In the genomic region with DNA sequence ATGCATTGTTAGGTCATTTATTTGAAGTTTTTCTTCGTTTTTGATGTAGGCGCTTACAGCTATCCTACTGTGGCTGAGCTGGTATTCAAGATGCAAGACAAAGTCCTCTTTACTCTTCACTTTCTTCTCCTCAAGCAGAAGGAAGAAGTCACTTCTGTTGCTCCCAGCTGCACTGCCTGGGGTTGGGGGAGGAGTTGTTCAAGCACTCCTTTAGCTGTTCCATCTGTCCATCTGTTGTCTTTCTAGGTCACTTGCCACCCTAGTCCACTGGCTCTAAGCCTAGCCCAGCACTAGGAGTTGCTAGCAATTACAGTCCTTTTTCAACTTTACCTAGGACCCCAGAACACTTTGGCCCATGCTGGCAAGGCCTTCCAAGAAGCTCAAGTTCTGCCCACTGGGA, we compare ENCODE assay signal across 25 cellular contexts.
"Had no signal": no experiment of that assay in that cellular context is flagged by ENCODE, and none has a peak within 500 bp of the region (broad histone marks: within the 10 kb centered on the region; RNA-seq: fewer than 3 reads in every experiment).

No MANE protein-coding gene starts in this region.

- H3K27me3 Mint-ChIP-seq: brain had no signal

- H2AFZ ChIP-seq: hepatocyte had no signal

- H3K27me3 ChIP-seq: hepatocyte, neutrophil, ovary, right atrium auricular region, spleen had no signal

- H3K4me1 ChIP-seq: right atrium auricular region, spleen had no signal

- H3K9me3 Mint-ChIP-seq: activated naive CD4-positive, alpha-beta T cell treated with anti-CD3 and anti-CD28 coated beads, Interleukin-2, amount 50 U/mL, for 72 hours; natural killer cell had no signal

- H3K4me2 ChIP-seq: hepatocyte had no signal

- FAIRE-seq: TTC549 had no signal

- H3K27ac ChIP-seq: hepatocyte, left ventricle myocardium inferior, neutrophil, ovary, psoas muscle, right atrium auricular region had no signal

- H3K4me3 ChIP-seq: hepatocyte, left ventricle myocardium inferior, ovary, psoas muscle, right atrium auricular region, spleen had no signal

- H3K4me3 Mint-ChIP-seq: activated CD8-positive, alpha-beta T cell treated with anti-CD3 and anti-CD28 coated beads, Interleukin-2, amount 10 ng/mL, durations not matched to agents 7 days and 5 days; brain; mesothelial cell of epicardium; natural killer cell had no signal

- H3K4me1 Mint-ChIP-seq: brain, natural killer cell had no signal

- H3K36me3 ChIP-seq: left ventricle myocardium inferior, neutrophil, ovary, right atrium auricular region, spleen had no signal

- H3K36me3 Mint-ChIP-seq: activated naive CD4-positive, alpha-beta T cell treated with anti-CD3 and anti-CD28 coated beads, Interleukin-2, amount 50 U/mL, for 72 hours; brain; mesothelial cell of epicardium; natural killer cell had no signal

- H3K27ac Mint-ChIP-seq: activated CD8-positive, alpha-beta T cell treated with anti-CD3 and anti-CD28 coated beads, Interleukin-2, amount 10 ng/mL, durations not matched to agents 7 days and 5 days; activated naive CD4-positive, alpha-beta T cell treated with anti-CD3 and anti-CD28 coated beads, Interleukin-2, amount 50 U/mL, for 72 hours; brain; mesothelial cell of epicardium; natural killer cell had no signal

- H3K9me3 ChIP-seq: left ventricle myocardium inferior, neutrophil, ovary, psoas muscle, right atrium auricular region, spleen had no signal

- H3K79me2 ChIP-seq: hepatocyte had no signal

- DNase-seq: activated CD4-positive, alpha-beta T cell treated with anti-CD3 and anti-CD28 coated beads for 1 hour; activated CD4-positive, alpha-beta T cell treated with anti-CD3 and anti-CD28 coated beads, Interleukin-2, amount 50 U/mL, for 1 hour; activated gamma-delta T cell treated with Interleukin-2 at 50 U/mL for 16 hours; activated T-cell treated with anti-CD3 and anti-CD28 coated beads, Interleukin-2, amount 50 U/mL, for 1 hour; aorta; dermis blood vessel endothelial cell; effector CD8-positive, alpha-beta T cell; foreskin melanocyte; glutamatergic neuron; kidney glomerular epithelial cell; left ventricle myocardium inferior; mammary epithelial cell; natural killer cell; ovary; psoas muscle; spleen; stimulated activated naive CD4-positive, alpha-beta T cell had no signal

- ATAC-seq: natural killer cell, psoas muscle had no signal
